ENCODE assay signal across 18 cellular contexts in the genomic region with DNA sequence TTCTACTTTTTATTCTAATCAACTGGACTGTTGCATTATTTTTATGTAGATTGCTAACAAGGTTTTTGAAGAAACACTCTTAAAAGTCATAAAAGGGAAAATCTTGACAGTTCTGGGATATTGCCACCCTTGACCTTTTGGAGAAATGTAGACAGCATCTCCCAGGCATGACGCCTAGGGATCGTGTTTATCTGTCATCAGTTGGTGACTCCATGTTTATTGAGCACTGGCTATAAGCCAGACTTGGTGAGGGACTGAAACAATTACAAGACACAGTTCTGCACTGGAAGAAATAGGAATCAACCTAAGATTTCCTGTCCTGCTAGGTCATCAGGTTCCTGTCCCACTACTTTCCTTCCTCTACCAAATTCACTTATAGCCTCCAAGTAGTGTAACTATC. TPM values are rescaled to one million over a fixed set of nuclear protein-coding genes. Genes with fewer than 3 reads are reported as not detected.
DNase-seq lines count a peak whose midpoint lies in the region; ATAC-seq and TF ChIP-seq lines count a peak whose summit lies in the region.
"Had no signal": no experiment of that assay in that cellular context is flagged by ENCODE, and none has a peak within 500 bp of the region (broad histone marks: within the 10 kb centered on the region; RNA-seq: fewer than 3 reads in every experiment).

No MANE protein-coding gene starts in this region.

- CTCF ChIA-PET in MCF 10A (lab: Yijun Ruan, JAX) = interaction anchor here (0.8 kb wide), 1 partner anchor 12 kb away, joined by 3 read pairs; no protein-coding TSS in a partner anchor

- ATAC-seq in GM21515 (IDR thresholded peaks at IDR 0.05; ENCODE audit: unreplicated experiment) = no peak
- ATAC-seq: left lung; mucosa of descending colon; stimulated activated effector memory CD8-positive, alpha-beta T cell treated with anti-CD3 and anti-CD28 coated beads, Interleukin-12 subunit alpha, Interleukin-12 subunit beta, amount 100 ng/mL, for 72 hours had no signal

- H3K36me3 ChIP-seq in breast epithelium (no peaks in the 10 kb centered on the region), H7 (replicated peaks; ENCODE audit: control insufficient read depth, insufficient read depth, low read length) (no peaks in the 10 kb centered on the region)
- H3K36me3 ChIP-seq: left lung, thoracic aorta had no signal

- peak overlapping the region; percentile 60 for H3K27ac Mint-ChIP-seq in MCF 10A (ENCODE audit: low read depth, unreplicated experiment)
- H3K27ac Mint-ChIP-seq: stimulated activated effector memory CD8-positive, alpha-beta T cell treated with anti-CD3 and anti-CD28 coated beads, Interleukin-12 subunit alpha, Interleukin-12 subunit beta, amount 100 ng/mL, for 72 hours had no signal

- H3K27ac ChIP-seq in breast epithelium = no peak overlapping the region
- peak overlapping the region; percentile 64 for H3K27ac ChIP-seq in VCaP
- H3K27ac ChIP-seq: C4-2B, left lung, thoracic aorta had no signal

- H3K4me1 ChIP-seq in breast epithelium = no peaks in the 10 kb centered on the region
- H3K4me1 ChIP-seq: left lung had no signal

- no peaks in the 10 kb centered on the region for H3K9me3 ChIP-seq in breast epithelium
- H3K9me3 ChIP-seq: left lung, mucosa of descending colon, thoracic aorta had no signal

- DNase-seq in MCF 10A (ENCODE audit: unreplicated experiment) (no peak), breast epithelium (ENCODE audit: low spot score in 2 of 2) (no peak), fibroblast of mammary gland (ENCODE audit: low read depth) (peak; percentile 87), NCI-H1105 treated with DMSO at 0.1 percent for 48 hours (lab: John Stamatoyannopoulos, UW) (no peak), SIG-M5 treated with dmso at 0.1 percent for 504 hours (lab: John Stamatoyannopoulos, UW; ENCODE audit: unreplicated experiment) (no peak), H7 (no peak)
- DNase-seq: activated CD4-positive, alpha-beta T cell treated with anti-CD3 and anti-CD28 coated beads, Interleukin-2, amount 50 U/mL, for 48 hours; activated T-cell treated with anti-CD3 and anti-CD28 coated beads for 4 hours; anterior cingulate cortex; DMS153; left lung; mucosa of descending colon; stimulated activated CD4-positive, alpha-beta T cell treated with anti-CD3 and anti-CD28 coated beads, Interleukin-15, amount 100 ng/mL, for 24 hours had no signal

- peaks cover 63% of the 10 kb centered on the region for H3K36me3 Mint-ChIP-seq in MCF 10A (ENCODE audit: insufficient read depth, unreplicated experiment)
- H3K36me3 Mint-ChIP-seq: stimulated activated effector memory CD8-positive, alpha-beta T cell treated with anti-CD3 and anti-CD28 coated beads, Interleukin-12 subunit alpha, Interleukin-12 subunit beta, amount 100 ng/mL, for 72 hours had no signal

- BruUV-seq in MCF 10A (replicated peaks; lab: Mats Ljungman, UMichigan) = no TSS peak

- POLR2A ChIA-PET in MCF 10A (lab: Yijun Ruan, JAX) = interaction anchor here (1.0 kb wide), 1 partner anchor 9 kb away, joined by 9 read pairs; no protein-coding TSS in a partner anchor

- H3K4me3 ChIP-seq in breast epithelium = no peak overlapping the region
- H3K4me3 ChIP-seq in fibroblast of mammary gland (ENCODE audit: control insufficient read depth, low read depth, low read length) = no peak overlapping the region
- H3K4me3 ChIP-seq in H7 (ENCODE audit: insufficient read depth, low read depth, low read length) = no peak overlapping the region
- H3K4me3 ChIP-seq: left lung, mucosa of descending colon, thoracic aorta had no signal

- H3K4me1 Mint-ChIP-seq in MCF 10A (ENCODE audit: insufficient read depth, unreplicated experiment) = peaks cover 28% of the 10 kb centered on the region
- H3K4me1 Mint-ChIP-seq: stimulated activated effector memory CD8-positive, alpha-beta T cell treated with anti-CD3 and anti-CD28 coated beads, Interleukin-12 subunit alpha, Interleukin-12 subunit beta, amount 100 ng/mL, for 72 hours had no signal

- H3K9me3 Mint-ChIP-seq in MCF 10A (ENCODE audit: unreplicated experiment) = peaks cover 6% of the 10 kb centered on the region
- H3K9me3 Mint-ChIP-seq: stimulated activated effector memory CD8-positive, alpha-beta T cell treated with anti-CD3 and anti-CD28 coated beads, Interleukin-12 subunit alpha, Interleukin-12 subunit beta, amount 100 ng/mL, for 72 hours had no signal

- H3K27me3 Mint-ChIP-seq in MCF 10A (ENCODE audit: insufficient read depth, unreplicated experiment) = no peaks in the 10 kb centered on the region

- TF ChIP-seq POLR2A in breast epithelium (IDR thresholded peaks at IDR 0.05) = no peak

- intact Hi-C loops in MCF 10A (cut with micrococcal nuclease) (no loop called here), breast epithelium (cut with DNase I; ENCODE audit: low total_unique reads) (no loop called here)

- no peak overlapping the region for H3K4me3 Mint-ChIP-seq in MCF 10A (ENCODE audit: unreplicated experiment)
- H3K4me3 Mint-ChIP-seq: stimulated activated effector memory CD8-positive, alpha-beta T cell treated with anti-CD3 and anti-CD28 coated beads, Interleukin-12 subunit alpha, Interleukin-12 subunit beta, amount 100 ng/mL, for 72 hours had no signal

- H3K27me3 ChIP-seq in breast epithelium = no peaks in the 10 kb centered on the region
- H3K27me3 ChIP-seq in H7 (ENCODE audit: control insufficient read depth, insufficient read depth, low read length) = no peaks in the 10 kb centered on the region
- H3K27me3 ChIP-seq: left lung had no signal

- TF ChIP-seq CTCF in MCF 10A (IDR thresholded peaks at IDR 0.05; ENCODE audit: unreplicated experiment) (no peak), breast epithelium (IDR thresholded peaks at IDR 0.05) (no peak), VCaP (conservative IDR thresholded peaks at IDR 0.05) (no peak), fibroblast of mammary gland (conservative IDR thresholded peaks at IDR 0.05; ENCODE audit: control insufficient read depth, insufficient read depth, low read depth, low read length) (no peak)

RNA-seq across cellular contexts. Expression of a gene that starts 34.5 kb away (rescaled TPM):
- total RNA-seq in MCF 10A (2022) = 78.2 and 80.0 TPM in 2 replicates
- under 1 TPM in 1 of 3 donors, not detected in 2; 0.16 TPM for total RNA-seq in breast epithelium
- total RNA-seq in H7 (2014; rRNA removed; shearing (Covaris generic)) = 61.1 and 61.9 TPM in 2 replicates

Comparison
In these comparisons a context has a peak if more than half of its experiments do, and no peak if none do; other contexts are left out.
1. RNA of a gene that starts 34.5 kb away (total RNA-seq): 78.2 to 80.0 TPM in MCF 10A and 61.1 to 61.9 TPM in H7; 0.16 TPM in breast epithelium; every median in the first group is over 10 times any median in the second.